ENCODE assay signal across 1 cellular context in genomic region chr19:2944775-2945574, GRCh38.
TF ChIP-seq lines count a peak whose summit lies in the region.

Gene ZNF77 (minus strand): TSS chr19:2944971. CDS start chr19:2944840, 131 bp downstream.

TF ChIP-seq in HepG2, 621 proteins besides CTCF, POLR2A, EP300 and RAD21 (continued from another document and continues in another):
- no peak for TF ChIP-seq THAP8 (CRISPR knock-in tag; IDR thresholded peaks at IDR 0.05; ENCODE audit: borderline replicate concordance)
- TF ChIP-seq AGO2 (optimal IDR thresholded peaks at IDR 0.05; ENCODE audit: low read depth, low read length), result peak; percentile 94
- TF ChIP-seq ZSCAN12 (CRISPR knock-in tag; IDR thresholded peaks at IDR 0.05), result no peak
- TF ChIP-seq HCFC1 (IDR thresholded peaks at IDR 0.05; ENCODE audit: low read depth, low read length), result no peak
- no peak for TF ChIP-seq SNAPC2 (CRISPR knock-in tag; IDR thresholded peaks at IDR 0.05)
- TF ChIP-seq ZNF776 (CRISPR knock-in tag; IDR thresholded peaks at IDR 0.05), result 0 out of 2 replicates have a peak, but pooled peaks have one; percentile 52
- peak; percentile 54; the same call in 1 of the 2 replicates for TF ChIP-seq POGZ (CRISPR knock-in tag; IDR thresholded peaks at IDR 0.05)
- TF ChIP-seq SUZ12 (IDR thresholded peaks at IDR 0.05; ENCODE audit: low read depth, low read length), result no peak
- peak; percentile 58; the same call in 1 of the 2 replicates for TF ChIP-seq SALL2 (CRISPR knock-in tag; IDR thresholded peaks at IDR 0.05)
- no peak for TF ChIP-seq ZNF841 (CRISPR knock-in tag; IDR thresholded peaks at IDR 0.05; ENCODE audit: borderline replicate concordance)
- TF ChIP-seq LCORL (IDR thresholded peaks at IDR 0.05), result no peak
- peak; percentile 6; the same call in 1 of the 2 replicates for TF ChIP-seq LCORL (CRISPR knock-in tag; IDR thresholded peaks at IDR 0.05)
- TF ChIP-seq ZKSCAN8 (CRISPR knock-in tag; IDR thresholded peaks at IDR 0.05; ENCODE audit: borderline replicate concordance), result 0 out of 2 replicates have a peak, but pooled peaks have one; percentile 22
- no peak for TF ChIP-seq ZNF530 (CRISPR knock-in tag; IDR thresholded peaks at IDR 0.05; ENCODE audit: low read depth)
- TF ChIP-seq STAT5B (CRISPR knock-in tag; IDR thresholded peaks at IDR 0.05), result no peak
- no peak; the same call in 1 of the 2 replicates for TF ChIP-seq GATA4 (IDR thresholded peaks at IDR 0.05; ENCODE audit: borderline replicate concordance, low read depth)
- TF ChIP-seq, protein P1, sequence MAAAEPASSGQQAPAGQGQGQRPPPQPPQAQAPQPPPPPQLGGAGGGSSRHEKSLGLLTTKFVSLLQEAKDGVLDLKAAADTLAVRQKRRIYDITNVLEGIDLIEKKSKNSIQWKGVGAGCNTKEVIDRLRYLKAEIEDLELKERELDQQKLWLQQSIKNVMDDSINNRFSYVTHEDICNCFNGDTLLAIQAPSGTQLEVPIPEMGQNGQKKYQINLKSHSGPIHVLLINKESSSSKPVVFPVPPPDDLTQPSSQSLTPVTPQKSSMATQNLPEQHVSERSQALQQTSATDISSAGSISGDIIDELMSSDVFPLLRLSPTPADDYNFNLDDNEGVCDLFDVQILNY (CRISPR knock-in tag; conservative IDR thresholded peaks at IDR 0.05), result 0 out of 2 replicates have a peak, but pooled peaks have one; percentile 46
- TF ChIP-seq, protein P2, sequence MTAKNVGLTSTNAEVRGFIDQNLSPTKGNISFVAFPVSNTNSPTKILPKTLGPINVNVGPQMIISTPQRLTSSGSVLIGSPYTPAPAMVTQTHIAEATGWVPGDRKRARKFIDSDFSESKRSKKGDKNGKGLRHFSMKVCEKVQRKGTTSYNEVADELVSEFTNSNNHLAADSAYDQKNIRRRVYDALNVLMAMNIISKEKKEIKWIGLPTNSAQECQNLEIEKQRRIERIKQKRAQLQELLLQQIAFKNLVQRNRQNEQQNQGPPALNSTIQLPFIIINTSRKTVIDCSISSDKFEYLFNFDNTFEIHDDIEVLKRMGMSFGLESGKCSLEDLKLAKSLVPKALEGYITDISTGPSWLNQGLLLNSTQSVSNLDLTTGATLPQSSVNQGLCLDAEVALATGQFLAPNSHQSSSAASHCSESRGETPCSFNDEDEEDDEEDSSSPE (CRISPR knock-in tag; IDR thresholded peaks at IDR 0.05), result 0 out of 2 replicates have a peak, but pooled peaks have one; percentile 28
- peak; percentile 98 for TF ChIP-seq KDM2A (CRISPR knock-in tag; IDR thresholded peaks at IDR 0.05; ENCODE audit: borderline replicate concordance, low read depth)
- TF ChIP-seq ZNF329 (CRISPR knock-in tag; IDR thresholded peaks at IDR 0.05; ENCODE audit: low read depth), result peak; percentile 44; the same call in 1 of the 2 replicates
- peak; percentile 52; the same call in 1 of the 2 replicates for TF ChIP-seq ZNF792 (CRISPR knock-in tag; IDR thresholded peaks at IDR 0.05)
- TF ChIP-seq MAFG (CRISPR knock-in tag; IDR thresholded peaks at IDR 0.05), result no peak
- no peak for TF ChIP-seq GTF3A (CRISPR knock-in tag; conservative IDR thresholded peaks at IDR 0.05)
- TF ChIP-seq HMGA1 (CRISPR knock-in tag; conservative IDR thresholded peaks at IDR 0.05), result no peak
- no peak for TF ChIP-seq CREBL2 (CRISPR knock-in tag; IDR thresholded peaks at IDR 0.05; ENCODE audit: borderline replicate concordance)
- TF ChIP-seq DRAP1 (CRISPR knock-in tag; IDR thresholded peaks at IDR 0.05), result peak; percentile 51
- TF ChIP-seq, protein P3, sequence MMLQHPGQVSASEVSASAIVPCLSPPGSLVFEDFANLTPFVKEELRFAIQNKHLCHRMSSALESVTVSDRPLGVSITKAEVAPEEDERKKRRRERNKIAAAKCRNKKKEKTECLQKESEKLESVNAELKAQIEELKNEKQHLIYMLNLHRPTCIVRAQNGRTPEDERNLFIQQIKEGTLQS (CRISPR knock-in tag; IDR thresholded peaks at IDR 0.05), result peak; percentile 61; the same call in 1 of the 2 replicates
- no peak; the same call in 1 of the 2 replicates for TF ChIP-seq ZNF33B (CRISPR knock-in tag; IDR thresholded peaks at IDR 0.05)
- peak; percentile 51; the same call in 1 of the 2 replicates for TF ChIP-seq KDM3A (CRISPR knock-in tag; IDR thresholded peaks at IDR 0.05; ENCODE audit: low read depth)
- TF ChIP-seq SMARCE1 (IDR thresholded peaks at IDR 0.05; ENCODE audit: borderline replicate concordance), result no peak
- TF ChIP-seq ARID5B (CRISPR knock-in tag; IDR thresholded peaks at IDR 0.05), result peak; percentile 29
- no peak for TF ChIP-seq ZNF326 (CRISPR knock-in tag; IDR thresholded peaks at IDR 0.05; ENCODE audit: borderline replicate concordance)
- no peak for TF ChIP-seq IRF1 (CRISPR knock-in tag; IDR thresholded peaks at IDR 0.05; ENCODE audit: low read depth)
- TF ChIP-seq, protein P4, sequence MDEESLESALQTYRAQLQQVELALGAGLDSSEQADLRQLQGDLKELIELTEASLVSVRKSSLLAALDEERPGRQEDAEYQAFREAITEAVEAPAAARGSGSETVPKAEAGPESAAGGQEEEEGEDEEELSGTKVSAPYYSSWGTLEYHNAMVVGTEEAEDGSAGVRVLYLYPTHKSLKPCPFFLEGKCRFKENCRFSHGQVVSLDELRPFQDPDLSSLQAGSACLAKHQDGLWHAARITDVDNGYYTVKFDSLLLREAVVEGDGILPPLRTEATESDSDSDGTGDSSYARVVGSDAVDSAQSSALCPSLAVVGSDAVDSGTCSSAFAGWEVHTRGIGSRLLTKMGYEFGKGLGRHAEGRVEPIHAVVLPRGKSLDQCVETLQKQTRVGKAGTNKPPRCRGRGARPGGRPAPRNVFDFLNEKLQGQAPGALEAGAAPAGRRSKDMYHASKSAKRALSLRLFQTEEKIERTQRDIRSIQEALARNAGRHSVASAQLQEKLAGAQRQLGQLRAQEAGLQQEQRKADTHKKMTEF (CRISPR knock-in tag; IDR thresholded peaks at IDR 0.05), result peak; percentile 89
- TF ChIP-seq CAMTA2 (CRISPR knock-in tag; IDR thresholded peaks at IDR 0.05; ENCODE audit: borderline replicate concordance), result no peak
- TF ChIP-seq GFI1 (CRISPR knock-in tag; IDR thresholded peaks at IDR 0.05; ENCODE audit: borderline replicate concordance), result peak; percentile 73; the same call in 1 of the 2 replicates
- TF ChIP-seq, protein P5, sequence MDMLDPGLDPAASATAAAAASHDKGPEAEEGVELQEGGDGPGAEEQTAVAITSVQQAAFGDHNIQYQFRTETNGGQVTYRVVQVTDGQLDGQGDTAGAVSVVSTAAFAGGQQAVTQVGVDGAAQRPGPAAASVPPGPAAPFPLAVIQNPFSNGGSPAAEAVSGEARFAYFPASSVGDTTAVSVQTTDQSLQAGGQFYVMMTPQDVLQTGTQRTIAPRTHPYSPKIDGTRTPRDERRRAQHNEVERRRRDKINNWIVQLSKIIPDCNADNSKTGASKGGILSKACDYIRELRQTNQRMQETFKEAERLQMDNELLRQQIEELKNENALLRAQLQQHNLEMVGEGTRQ (IDR thresholded peaks at IDR 0.05; ENCODE audit: low read depth, low read length), result no peak
- TF ChIP-seq, protein P5 (CRISPR knock-in tag; IDR thresholded peaks at IDR 0.05; ENCODE audit: borderline replicate concordance), result no peak; the same call in 1 of the 2 replicates
- no peak for TF ChIP-seq ZNF552 (CRISPR knock-in tag; IDR thresholded peaks at IDR 0.05; ENCODE audit: borderline replicate concordance)
- no peak for TF ChIP-seq GMEB1 (CRISPR knock-in tag; IDR thresholded peaks at IDR 0.05; ENCODE audit: borderline replicate concordance)
- no peak for TF ChIP-seq RBM22 (optimal IDR thresholded peaks at IDR 0.05; ENCODE audit: low read length)
- peak; percentile 72 for TF ChIP-seq TOPORS (CRISPR knock-in tag; IDR thresholded peaks at IDR 0.05)
- TF ChIP-seq ATF6 (CRISPR knock-in tag; conservative IDR thresholded peaks at IDR 0.05), result no peak
- TF ChIP-seq KAT2B (IDR thresholded peaks at IDR 0.05; ENCODE audit: borderline replicate concordance, low read depth, low read length), result no peak
- TF ChIP-seq NFKB2 (CRISPR knock-in tag; IDR thresholded peaks at IDR 0.05; ENCODE audit: borderline replicate concordance), result no peak; the same call in 1 of the 2 replicates
- TF ChIP-seq MEIS1 (CRISPR knock-in tag; IDR thresholded peaks at IDR 0.05; ENCODE audit: borderline replicate concordance), result 0 out of 2 replicates have a peak, but pooled peaks have one; percentile 19
- TF ChIP-seq YEATS4 (CRISPR knock-in tag; IDR thresholded peaks at IDR 0.05; ENCODE audit: borderline replicate concordance), result peak; percentile 77
- peak; percentile 87; the same call in 1 of the 2 replicates for TF ChIP-seq SMYD3 (CRISPR knock-in tag; IDR thresholded peaks at IDR 0.05)
- no peak for TF ChIP-seq ISX (CRISPR knock-in tag; conservative IDR thresholded peaks at IDR 0.05)
- TF ChIP-seq ZBTB8A (CRISPR knock-in tag; IDR thresholded peaks at IDR 0.05; ENCODE audit: borderline replicate concordance, low read depth), result peak; percentile 84; the same call in 1 of the 2 replicates
